ENCODE assay signal across 23 cellular contexts in the genomic region with DNA sequence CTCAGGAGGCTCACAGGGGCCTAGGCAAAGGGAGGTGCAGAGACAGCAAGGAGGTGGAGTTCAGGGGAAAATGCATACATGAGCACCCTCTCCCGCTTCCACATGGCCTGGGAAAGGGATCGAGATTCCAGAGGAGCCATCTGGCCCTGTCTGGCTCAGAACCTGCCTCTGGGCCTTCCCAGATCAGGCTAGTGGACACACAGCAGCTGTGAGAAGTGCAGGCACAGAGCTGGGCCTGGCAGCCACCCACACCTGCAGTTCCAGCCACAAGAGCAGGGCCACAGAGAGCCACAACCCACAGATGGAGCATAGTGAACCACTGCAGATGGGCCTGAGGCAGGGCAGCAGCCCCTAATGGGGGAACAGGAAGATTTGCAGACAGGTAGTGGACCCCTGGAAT. TPM values are rescaled to one million over a fixed set of nuclear protein-coding genes. Genes with fewer than 3 reads are reported as not detected.
"Had no signal": no experiment of that assay in that cellular context is flagged by ENCODE, and none has a peak within 500 bp of the region (broad histone marks: within the 10 kb centered on the region; RNA-seq: fewer than 3 reads in every experiment).

No MANE protein-coding gene starts in this region.

- H3K4me3 Mint-ChIP-seq: activated naive CD4-positive, alpha-beta T cell treated with anti-CD3 and anti-CD28 coated beads, Interleukin-2, amount 10 ng/mL, durations not matched to agents 7 days and 5 days; activated T-cell treated with anti-CD3 and anti-CD28 coated beads, Interleukin-2, amount 50 U/mL, for 4 hours; immature natural killer cell; naive thymus-derived CD8-positive, alpha-beta T cell; T-cell; WTC11 had no signal

- ATAC-seq: activated T-cell treated with anti-CD3 and anti-CD28 coated beads, Interleukin-2, amount 50 U/mL, for 4 hours; foreskin keratinocyte; left lung; naive thymus-derived CD8-positive, alpha-beta T cell; stimulated activated naive CD8-positive, alpha-beta T cell treated with anti-CD3 and anti-CD28 coated beads, Interleukin-15, Interleukin-2, amounts not matched to agents 100 U/mL and 50 U/mL, for 24 hours; T-cell; WTC11 had no signal

- H3K9me3 ChIP-seq: left lung, ovary, psoas muscle, right atrium auricular region had no signal

- H3K36me3 Mint-ChIP-seq: activated naive CD4-positive, alpha-beta T cell treated with anti-CD3 and anti-CD28 coated beads, Interleukin-2, amount 10 ng/mL, durations not matched to agents 7 days and 5 days; immature natural killer cell; naive thymus-derived CD8-positive, alpha-beta T cell; T-cell; WTC11 had no signal

- H3K27me3 ChIP-seq: foreskin keratinocyte, hepatocyte, ovary, right atrium auricular region had no signal

- H3K4me1 Mint-ChIP-seq: activated naive CD4-positive, alpha-beta T cell treated with anti-CD3 and anti-CD28 coated beads, Interleukin-2, amount 10 ng/mL, durations not matched to agents 7 days and 5 days; immature natural killer cell; naive thymus-derived CD8-positive, alpha-beta T cell; T-cell had no signal

- H3K27ac ChIP-seq: foreskin keratinocyte, hepatocyte, left lung, ovary, psoas muscle, right atrium auricular region had no signal

- H3K27ac Mint-ChIP-seq: activated naive CD4-positive, alpha-beta T cell treated with anti-CD3 and anti-CD28 coated beads, Interleukin-2, amount 10 ng/mL, durations not matched to agents 7 days and 5 days; activated T-helper 2 cell treated with anti-CD3 and anti-CD28 coated beads, Interferon-gamma antibody, Interleukin-2, Interleukin-4, amounts not matched to agents 10 μg/mL and 5 μg/mL and 100 μg/mL, durations not matched to agents 14 hours and 24 hours and 36 hours; immature natural killer cell; naive thymus-derived CD8-positive, alpha-beta T cell; T-cell; WTC11 had no signal

- DNase-seq: activated CD4-positive, alpha-beta T cell treated with anti-CD3 and anti-CD28 coated beads for 4 hours; activated CD4-positive, alpha-beta T cell treated with anti-CD3 and anti-CD28 coated beads, Interleukin-2, amount 50 U/mL, for 48 hours; activated CD8-positive, alpha-beta memory T cell treated with anti-CD3 and anti-CD28 coated beads, Interleukin-2, amount 50 U/mL, for 48 hours; activated naive CD4-positive, alpha-beta T cell treated with anti-CD3 and anti-CD28 coated beads, Interleukin-2, amount 10 ng/mL, durations not matched to agents 7 days and 5 days; activated T-cell treated with anti-CD3 and anti-CD28 coated beads, Interleukin-2, amount 50 U/mL, for 4 hours; erythroblast; foreskin keratinocyte; immature natural killer cell; left lung; naive thymus-derived CD8-positive, alpha-beta T cell; stimulated activated CD4-positive, alpha-beta T cell treated with anti-CD3 and anti-CD28 coated beads, Interleukin-12 subunit alpha, Interleukin-12 subunit beta, amount 100 ng/mL, for 4 hours; stimulated activated CD4-positive, alpha-beta T cell treated with anti-CD3 and anti-CD28 coated beads, Interleukin-4, amount 100 ng/mL, for 4 hours; stimulated activated naive CD8-positive, alpha-beta T cell treated with anti-CD3 and anti-CD28 coated beads, Interleukin-15, Interleukin-2, amounts not matched to agents 100 U/mL and 50 U/mL, for 24 hours; T-cell had no signal

- H3K9me3 Mint-ChIP-seq: activated naive CD4-positive, alpha-beta T cell treated with anti-CD3 and anti-CD28 coated beads, Interleukin-2, amount 10 ng/mL, durations not matched to agents 7 days and 5 days; activated T-cell treated with anti-CD3 and anti-CD28 coated beads, Interleukin-2, amount 50 U/mL, for 4 hours; activated T-helper 2 cell treated with anti-CD3 and anti-CD28 coated beads, Interferon-gamma antibody, Interleukin-2, Interleukin-4, amounts not matched to agents 10 μg/mL and 5 μg/mL and 100 μg/mL, durations not matched to agents 14 hours and 24 hours and 36 hours; immature natural killer cell; naive thymus-derived CD8-positive, alpha-beta T cell; T-cell; WTC11 had no signal

- H3K4me3 ChIP-seq: hepatocyte, left lung, lung, ovary, psoas muscle, right atrium auricular region had no signal

- H3K4me1 ChIP-seq: left lung, right atrium auricular region had no signal

- H3K36me3 ChIP-seq: left lung, ovary, right atrium auricular region had no signal

RNA-seq across cellular contexts. Expression of a gene that starts 58.2 kb away (rescaled TPM):
- total RNA-seq: psoas muscle, right atrium auricular region, subcutaneous adipose tissue, ureter had no signal
- polyA plus RNA-seq: foreskin keratinocyte, immature natural killer cell had no signal
